ENCODE assay signal across 8 cellular contexts in genomic region chr16:86563489-86564345, GRCh38. TPM values are rescaled to one million over a fixed set of nuclear protein-coding genes. Genes with fewer than 3 reads are reported as not detected.
DNase-seq lines count a peak whose midpoint lies in the region; ATAC-seq, FAIRE-seq and TF ChIP-seq lines count a peak whose summit lies in the region.

No MANE protein-coding gene starts in this region.

- no peak overlapping the region for H3K56ac ChIP-seq in H9 (ENCODE audit: insufficient read length, low read depth, low read length)

- ATAC-seq in activated naive CD8-positive, alpha-beta T cell treated with anti-CD3 and anti-CD28 coated beads, Interleukin-2, amount 50 U/mL, for 24 hours, result peak; percentile 65
- peak; percentile 56 to 74 for ATAC-seq in left cardiac atrium
- no peak for ATAC-seq in HG03565 (IDR thresholded peaks at IDR 0.05; ENCODE audit: unreplicated experiment)

- H3K23me2 ChIP-seq in H9 (ENCODE audit: insufficient read length, low read depth, low read length, poor library complexity, severe bottlenecking), result peaks cover 14% of the 10 kb centered on the region

- intact Hi-C loops in left cardiac atrium (cut with DNase I), result loop anchor here (1.0 to 5.0 kb wide), 3 partner anchors 494 to 715 kb away; no protein-coding TSS in a partner anchor

- no peak overlapping the region for H3T11ph ChIP-seq in H9 (ENCODE audit: low read length)

- H3K27ac ChIP-seq in H9 (ENCODE audit: insufficient read length, low read depth, low read length), result no peak overlapping the region

- H3K9me3 ChIP-seq in H9 (ENCODE audit: control insufficient read depth, low read depth, low read length), result no peaks in the 10 kb centered on the region

- H3K23ac ChIP-seq in H9 (ENCODE audit: insufficient read length, low read depth, low read length), result no peak overlapping the region

- DNase-seq in D721Med (ENCODE audit: insufficient read length, low spot score) (no peak), H9 (peak; percentile 86), NCI-H1436 (lab: John Stamatoyannopoulos, UW) (peak; percentile 83), SW480 (ENCODE audit: low spot score) (peak; percentile 81), left cardiac atrium (peak; percentile 90), pulmonary artery endothelial cell (ENCODE audit: low read depth, low spot score) (peak; percentile 75)
- peak; percentile 83 for DNase-seq in activated naive CD8-positive, alpha-beta T cell treated with anti-CD3 and anti-CD28 coated beads, Interleukin-2, amount 50 U/mL, for 24 hours

- 0 out of 2 replicates have a peak, but pooled peaks cover 2% of the 10 kb centered on the region for H3K4me1 ChIP-seq in H9 (ENCODE audit: insufficient read depth, low read length)

- 0 out of 7 replicates have a peak overlapping the region, but pooled peaks of 1 of the 3 experiments have one; percentile 13 for H3K27ac Mint-ChIP-seq in H9
- no peak overlapping the region for H3K27ac Mint-ChIP-seq in activated naive CD8-positive, alpha-beta T cell treated with anti-CD3 and anti-CD28 coated beads, Interleukin-2, amount 50 U/mL, for 24 hours

- peaks cover 37% of the 10 kb centered on the region for H3K27me3 ChIP-seq in H9 (ENCODE audit: insufficient read depth, low read length)

- H2BK12ac ChIP-seq in H9 (ENCODE audit: insufficient read length, low read depth, low read length), result no peak overlapping the region

- H3K14ac ChIP-seq in H9 (ENCODE audit: insufficient read depth, low read length), result no peak overlapping the region

- H3K4ac ChIP-seq in H9 (ENCODE audit: low read depth, low read length), result no peak overlapping the region

- no peak overlapping the region for H2BK120ac ChIP-seq in H9 (ENCODE audit: low read depth, low read length, poor library complexity, severe bottlenecking)

- no peak overlapping the region for H2BK15ac ChIP-seq in H9 (ENCODE audit: low read depth, low read length)

- H3K18ac ChIP-seq in H9 (ENCODE audit: insufficient read length, low read depth, low read length), result peak overlapping the region; percentile 34

- no peak for FAIRE-seq in D721Med (lab: Jason Lieb, UNC)

- WGBS in H9 (ENCODE audit: extremely low coverage, insufficient read length, low lambda C conversion rate), result no CpG with 5 or more reads among the region's 41 CpGs

- H2AFZ ChIP-seq in H9 (ENCODE audit: low read length), result peak overlapping the region; percentile 63

- H2AK5ac ChIP-seq in H9 (ENCODE audit: insufficient read length, low read length), result no peak overlapping the region

- no peak overlapping the region for H2BK5ac ChIP-seq in H9 (ENCODE audit: insufficient read length, low read length)

- H4K5ac ChIP-seq in H9 (ENCODE audit: insufficient read length, low read depth, low read length), result no peak overlapping the region

- no peak overlapping the region for H2BK20ac ChIP-seq in H9 (ENCODE audit: low read depth, low read length, poor library complexity, severe bottlenecking)

- H3K9me3 Mint-ChIP-seq in H9, result peaks cover 0 to 3% of the 10 kb centered on the region in 2 experiments; a peak in 2 of 5 replicates
- H3K9me3 Mint-ChIP-seq in activated naive CD8-positive, alpha-beta T cell treated with anti-CD3 and anti-CD28 coated beads, Interleukin-2, amount 50 U/mL, for 24 hours, result no peaks in the 10 kb centered on the region

- no peak overlapping the region for H4K91ac ChIP-seq in H9 (ENCODE audit: insufficient read length, low read depth, low read length)

- no peaks in the 10 kb centered on the region for H4K20me1 ChIP-seq in H9 (ENCODE audit: control insufficient read depth, insufficient read depth, insufficient read length)

- H3K36me3 Mint-ChIP-seq in H9 (ENCODE audit: insufficient read depth in 1 of 3, low read depth in 3 of 3), result no peaks in the 10 kb centered on the region
- peaks cover 2% of the 10 kb centered on the region for H3K36me3 Mint-ChIP-seq in activated naive CD8-positive, alpha-beta T cell treated with anti-CD3 and anti-CD28 coated beads, Interleukin-2, amount 50 U/mL, for 24 hours (ENCODE audit: low read depth)

- H3K79me1 ChIP-seq in H9 (ENCODE audit: insufficient read depth, low read depth, low read length, poor library complexity, severe bottlenecking), result no peaks in the 10 kb centered on the region

- no peak overlapping the region for H3K9ac ChIP-seq in H9 (ENCODE audit: extremely low read depth, insufficient read length, low read length)

- peaks cover 21 to 31% of the 10 kb centered on the region in 2 experiments for H3K4me1 Mint-ChIP-seq in H9
- peaks cover 11% of the 10 kb centered on the region for H3K4me1 Mint-ChIP-seq in activated naive CD8-positive, alpha-beta T cell treated with anti-CD3 and anti-CD28 coated beads, Interleukin-2, amount 50 U/mL, for 24 hours

- peak overlapping the region; percentile 32 to 73 for H3K4me3 Mint-ChIP-seq in H9
- no peak overlapping the region for H3K4me3 Mint-ChIP-seq in activated naive CD8-positive, alpha-beta T cell treated with anti-CD3 and anti-CD28 coated beads, Interleukin-2, amount 50 U/mL, for 24 hours

- peak; percentile 96 for TF ChIP-seq CTCF in D721Med (IDR thresholded peaks at IDR 0.05; ENCODE audit: insufficient read depth, missing control alignments)
- TF ChIP-seq CTCF in H9 (conservative IDR thresholded peaks at IDR 0.05), result peak; percentile 100

- H3K4me2 ChIP-seq in H9 (ENCODE audit: insufficient read depth, insufficient read length, low read length), result peak overlapping the region; percentile 80

- H4K8ac ChIP-seq in H9 (replicated peaks; ENCODE audit: insufficient read length, low read depth, low read length), result no peak overlapping the region

- peaks cover 61% of the 10 kb centered on the region for H3K27me3 Mint-ChIP-seq in H9 (ENCODE audit: low read depth)
- H3K27me3 Mint-ChIP-seq in activated naive CD8-positive, alpha-beta T cell treated with anti-CD3 and anti-CD28 coated beads, Interleukin-2, amount 50 U/mL, for 24 hours, result peaks cover 53% of the 10 kb centered on the region

- H3K79me2 ChIP-seq in H9 (ENCODE audit: insufficient read depth, low read length), result no peaks in the 10 kb centered on the region

RNA-seq across cellular contexts. Expression of gene FOXC2, which starts 2.9 kb away (rescaled TPM):
- total RNA-seq in H9 (2021) (0.07 TPM in 1 of 2 replicates, not detected in the other), left cardiac atrium (1 to 10 TPM; 1.9 to 5.3 TPM), pulmonary artery endothelial cell (2.1 and 2.3 TPM in 2 replicates)

RNA-seq across cellular contexts. Expression of gene MTHFSD, which starts 8.7 kb away (rescaled TPM):
- 3.4 and 4.7 TPM in 2 replicates for total RNA-seq in H9 (2021)
- 10 to 100 TPM; 10.3 to 12.4 TPM for total RNA-seq in left cardiac atrium
- 10.5 and 15.3 TPM in 2 replicates for total RNA-seq in pulmonary artery endothelial cell

RNA-seq across cellular contexts. Expression of gene FOXL1, which starts 14.6 kb away (rescaled TPM):
- 0.09 and 0.18 TPM in 2 replicates for total RNA-seq in H9 (2021)
- 1 to 10 TPM in 1 of 2 donors, under 1 TPM in 1; 0.80 to 1.4 TPM for total RNA-seq in left cardiac atrium
- total RNA-seq in pulmonary artery endothelial cell, result 1.7 and 2.9 TPM in 2 replicates

RNA-seq across cellular contexts. Expression of gene FOXF1, which starts 53.4 kb away (rescaled TPM):
- total RNA-seq in H9 (2021), result not detected in 2 replicates
- under 1 TPM; 0.24 to 0.41 TPM for total RNA-seq in left cardiac atrium
- 0.07 and 0.11 TPM in 2 replicates for total RNA-seq in pulmonary artery endothelial cell
